Comparison of ENCODE assay signal across 26 cellular contexts in genomic region chrX:153775293-153775595, GRCh38. TPM values are rescaled to one million over a fixed set of nuclear protein-coding genes. Genes with fewer than 3 reads are reported as not detected.
"Had no signal": no experiment of that assay in that cellular context is flagged by ENCODE, and none has a peak within 500 bp of the region (broad histone marks: within the 10 kb centered on the region; RNA-seq: fewer than 3 reads in every experiment).

No MANE protein-coding gene starts in this region.

- ATAC-seq: foreskin keratinocyte; pancreas; stimulated activated naive B cell treated with anti-CD40 and anti-IgM and Interleukin-4, amounts not matched to agents 10 μg/mL and 1 μg/mL and 100 μg/mL, for 72 hours had no signal

- H3K9me3 ChIP-seq: breast epithelium, esophagus muscularis mucosa, pancreas, prostate gland, stomach, thyroid gland, upper lobe of left lung, vagina had no signal

- H3K4me1 ChIP-seq: breast epithelium, foreskin keratinocyte, pancreas, prostate gland, thyroid gland, upper lobe of left lung had no signal

- H3K4me2 ChIP-seq: smooth muscle cell had no signal

- DNase-seq: activated CD4-positive, alpha-beta memory T cell treated with anti-CD3 and anti-CD28 coated beads for 36 hours; activated CD4-positive, alpha-beta T cell treated with anti-CD3 and anti-CD28 coated beads for 48 hours; activated gamma-delta T cell treated with Interleukin-2 at 50 U/mL for 16 hours; activated naive CD4-positive, alpha-beta T cell treated with anti-CD3 and anti-CD28 coated beads, Interleukin-2, amount 50 U/mL, for 16 hours; activated T-cell treated with anti-CD3 and anti-CD28 coated beads, Interleukin-2, amount 50 U/mL, for 1 hour; dermis blood vessel endothelial cell; effector CD4-positive, alpha-beta T cell; foreskin keratinocyte; nucleus accumbens; retina; stimulated activated CD4-positive, alpha-beta T cell treated with anti-CD3 and anti-CD28 coated beads, Interleukin-15, amount 100 ng/mL, for 24 hours; stimulated activated CD4-positive, alpha-beta T cell treated with anti-CD3 and anti-CD28 coated beads, Interleukin-2, amount 100 ng/mL, for 24 hours; stimulated activated naive B cell treated with anti-CD40 and anti-IgM and Interleukin-4, amounts not matched to agents 10 μg/mL and 1 μg/mL and 100 μg/mL, for 72 hours; stomach had no signal

- H3K27me3 ChIP-seq: esophagus muscularis mucosa, foreskin keratinocyte, pancreas, thyroid gland, vagina had no signal

- H3K36me3 ChIP-seq: breast epithelium, pancreas, prostate gland, thyroid gland, upper lobe of left lung, vagina had no signal

- H3K4me3 ChIP-seq: breast epithelium, esophagus muscularis mucosa, pancreas, prostate gland, smooth muscle cell, stomach, thyroid gland, upper lobe of left lung, vagina had no signal

- H3K27ac ChIP-seq: breast epithelium, esophagus muscularis mucosa, foreskin keratinocyte, pancreas, prostate gland, stomach, thyroid gland, upper lobe of left lung, vagina, VCaP had no signal

RNA-seq across cellular contexts. Expression of gene SRPK3, which starts 5.6 kb away (rescaled TPM):
- total RNA-seq: activated CD4-positive, alpha-beta memory T cell treated with anti-CD3 and anti-CD28 coated beads for 36 hours; activated CD8-positive, alpha-beta memory T cell treated with anti-CD3 and anti-CD28 coated beads for 36 hours; activated T-helper 1 cell treated with anti-CD3 and anti-CD28 coated beads, Interleukin-12 subunit alpha, Interleukin-12 subunit beta, Interleukin-2, Interleukin-4 antibody, amounts not matched to agents 30 ng/mL and 10 ng/mL and 1 ng/mL, durations not matched to agents 14 hours and 24 hours and 36 hours; smooth muscle cell; T-helper 1 cell treated with Interleukin-12 subunit alpha and Interleukin-12 subunit beta and Interleukin-4 antibody, amounts not matched to agents 30 ng/mL and 1 ng/mL, for 36 hours had no signal
